In the genomic region with DNA sequence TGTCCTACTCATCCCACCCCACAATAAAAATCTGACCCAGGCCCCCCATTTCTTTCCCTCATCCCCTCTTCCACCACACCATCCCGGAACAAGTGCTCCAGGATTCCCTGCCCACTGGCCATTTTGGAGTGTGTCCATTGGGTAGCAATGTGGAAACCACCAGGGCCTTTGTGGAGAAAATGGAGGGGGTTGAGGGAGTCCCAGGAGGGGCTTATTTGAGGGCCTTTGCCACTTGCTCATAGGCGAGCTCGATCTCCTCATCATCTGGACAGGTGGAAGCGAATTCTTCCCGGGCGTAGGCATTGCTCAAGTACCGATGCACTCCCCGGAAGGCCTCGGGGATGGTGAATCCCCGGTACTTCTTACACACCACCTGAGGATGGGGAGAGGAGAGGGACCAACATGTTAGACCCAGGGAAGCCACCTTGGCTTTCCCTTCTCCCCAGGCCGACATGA, we compare ENCODE assay signal across 10 cellular contexts. TPM values are rescaled to one million over a fixed set of nuclear protein-coding genes. Genes with fewer than 3 reads are reported as not detected.
A peak's percentile ranks its signal among the peaks of the same experiment; 100 is the strongest.
DNase-seq lines count a peak whose midpoint lies in the region; ATAC-seq, FAIRE-seq and TF ChIP-seq lines count a peak whose summit lies in the region.
"Had no signal": no experiment of that assay in that cellular context is flagged by ENCODE, and none has a peak within 500 bp of the region (broad histone marks: within the 10 kb centered on the region; RNA-seq: fewer than 3 reads in every experiment).

No MANE protein-coding gene starts in this region.

- no peak for TF ChIP-seq EP300 in HepG2 (IDR thresholded peaks at IDR 0.05; ENCODE audit: low read depth in 2 of 2, low read length in 2 of 2)
- TF ChIP-seq EP300 in HepG2 (CRISPR knock-in tag; IDR thresholded peaks at IDR 0.05; ENCODE audit: borderline replicate concordance) = no peak

- peaks cover 24 to 42% of the 10 kb centered on the region in 2 experiments for H3K36me3 ChIP-seq in HepG2 (replicated peaks in 1 of 2; ENCODE audit: control insufficient read depth in 1 of 2, insufficient read depth in 2 of 2, low read length in 2 of 2)

- no TSS peak for BruUV-seq in HepG2 (replicated peaks; lab: Mats Ljungman, UMichigan)

- H3K4me2 ChIP-seq in HepG2 (ENCODE audit: low read depth, low read length) = 0 out of 2 replicates have a peak overlapping the region, but pooled peaks have one; percentile 86

- POLR2A ChIA-PET in activated CD4-positive, alpha-beta T cell treated with anti-CD3 and anti-CD28 coated beads for 36 hours (lab: Charles Lee) = no interaction called here
- POLR2A ChIA-PET in HepG2 (lab: Yijun Ruan, JAX) = interaction anchor here (0.6 to 11.3 kb wide), 18 partner anchors 8 to 221 kb away, joined by 3 to 279 read pairs (median 6); a partner anchor contains a TSS

- FAIRE-seq in HepG2 (lab: Jason Lieb, UNC) = peak; percentile 21

- H4K20me1 ChIP-seq in HepG2 (ENCODE audit: insufficient read depth, low read length) = peaks cover 33% of the 10 kb centered on the region; the same call in 1 of the 2 replicates

- peaks cover 48% of the 10 kb centered on the region for H3K36me3 Mint-ChIP-seq in activated CD4-positive, alpha-beta T cell treated with anti-CD3 and anti-CD28 coated beads for 36 hours (ENCODE audit: low read depth)
- H3K36me3 Mint-ChIP-seq in activated naive CD8-positive, alpha-beta T cell treated with anti-CD3 and anti-CD28 coated beads for 36 hours = peaks cover 42% of the 10 kb centered on the region

- H3K27me3 ChIP-seq in HepG2 (ENCODE audit: control insufficient read depth in 1 of 2, insufficient read depth in 2 of 2, low read length in 2 of 2) = no peaks in the 10 kb centered on the region; a peak in 1 of 5 replicates

- no peaks in the 10 kb centered on the region for H3K27me3 Mint-ChIP-seq in activated CD4-positive, alpha-beta T cell treated with anti-CD3 and anti-CD28 coated beads for 36 hours
- no peaks in the 10 kb centered on the region for H3K27me3 Mint-ChIP-seq in activated naive CD8-positive, alpha-beta T cell treated with anti-CD3 and anti-CD28 coated beads for 36 hours

- peak overlapping the region; percentile 69 for H3K4me3 Mint-ChIP-seq in activated CD4-positive, alpha-beta T cell treated with anti-CD3 and anti-CD28 coated beads for 36 hours
- peak overlapping the region; percentile 84 for H3K4me3 Mint-ChIP-seq in activated naive CD8-positive, alpha-beta T cell treated with anti-CD3 and anti-CD28 coated beads for 36 hours

- no peak overlapping the region; a peak in 1 of 6 replicates for H3K4me3 ChIP-seq in HepG2 (replicated peaks in 1 of 3; ENCODE audit: insufficient read depth in 1 of 3, low read depth in 2 of 3, low read length in 3 of 3)

- H2AFZ ChIP-seq in HepG2 (ENCODE audit: low read length) = no peak overlapping the region

- peaks cover 27% of the 10 kb centered on the region for H3K79me2 ChIP-seq in HepG2 (ENCODE audit: insufficient read depth, low read length)

- H3K4me1 ChIP-seq in HepG2 (ENCODE audit: insufficient read depth, low read length) = peaks cover 57% of the 10 kb centered on the region

- no peak for TF ChIP-seq RAD21 in HepG2 (CRISPR knock-in tag; IDR thresholded peaks at IDR 0.05)

- no peaks in the 10 kb centered on the region for H3K9me3 ChIP-seq in HepG2 (ENCODE audit: low read length)

- CTCF ChIA-PET in activated CD4-positive, alpha-beta T cell treated with anti-CD3 and anti-CD28 coated beads for 36 hours (lab: Charles Lee) = interaction anchor here (0.6 to 2.3 kb wide), 11 partner anchors 7 to 132 kb away, joined by 3 to 6 read pairs (median 3); a partner anchor contains a TSS
- CTCF ChIA-PET in HepG2 (lab: Yijun Ruan, JAX; ENCODE audit: low intra/inter-chr PET ratio, low total read pairs) = interaction anchor here (4.2 kb wide), 1 partner anchor 39 kb away, joined by 74 read pairs; no protein-coding TSS in a partner anchor

- DNase-seq in activated CD4-positive, alpha-beta T cell treated with anti-CD3 and anti-CD28 coated beads for 36 hours = no peak
- no peak for DNase-seq in activated CD4-positive, alpha-beta T cell treated with anti-CD3 and anti-CD28 coated beads for 4 hours
- DNase-seq in activated naive CD8-positive, alpha-beta T cell treated with anti-CD3 and anti-CD28 coated beads for 36 hours = no peak
- DNase-seq in HepG2 (ENCODE audit: low spot score) (no peak), substantia nigra (lab: John Stamatoyannopoulos, UW) (no peak)
- DNase-seq in effector CD8-positive, alpha-beta T cell (lab: John Stamatoyannopoulos, UW) = no peak
- DNase-seq: NCI-H2107 had no signal

- TF ChIP-seq POLR2A in HepG2 (IDR thresholded peaks at IDR 0.05; ENCODE audit: insufficient read depth in 1 of 2, low read depth in 2 of 2, low read length in 2 of 2) = no peak; a peak in 1 of 4 replicates

- no peaks in the 10 kb centered on the region for H3K9me3 Mint-ChIP-seq in activated CD4-positive, alpha-beta T cell treated with anti-CD3 and anti-CD28 coated beads for 36 hours (ENCODE audit: low read depth)
- H3K9me3 Mint-ChIP-seq in activated naive CD8-positive, alpha-beta T cell treated with anti-CD3 and anti-CD28 coated beads for 36 hours = no peaks in the 10 kb centered on the region

- H3K27ac ChIP-seq in HepG2 (ENCODE audit: extremely low read length, insufficient read depth, low read length) (peak overlapping the region; percentile 11), substantia nigra (ENCODE audit: low read depth, low read length, poor library complexity, severe bottlenecking) (peak overlapping the region; percentile 91)

- peaks cover 65% of the 10 kb centered on the region for H3K4me1 Mint-ChIP-seq in activated CD4-positive, alpha-beta T cell treated with anti-CD3 and anti-CD28 coated beads for 36 hours
- peaks cover 51% of the 10 kb centered on the region for H3K4me1 Mint-ChIP-seq in activated naive CD8-positive, alpha-beta T cell treated with anti-CD3 and anti-CD28 coated beads for 36 hours

- no peak overlapping the region for H3K27ac Mint-ChIP-seq in activated CD4-positive, alpha-beta T cell treated with anti-CD3 and anti-CD28 coated beads for 36 hours
- peak overlapping the region; percentile 13 for H3K27ac Mint-ChIP-seq in activated naive CD8-positive, alpha-beta T cell treated with anti-CD3 and anti-CD28 coated beads for 36 hours

- no peak for ATAC-seq in activated CD4-positive, alpha-beta T cell treated with anti-CD3 and anti-CD28 coated beads for 36 hours
- ATAC-seq in HepG2 = no peak
- ATAC-seq in HG03159 (IDR thresholded peaks at IDR 0.05; ENCODE audit: unreplicated experiment) = no peak
- no peak for ATAC-seq in GM19467 (IDR thresholded peaks at IDR 0.05; ENCODE audit: unreplicated experiment)

- in situ Hi-C loops in HepG2 (cut with HindIII; ENCODE audit: extremely low pct_ligation_motif_present, low pct_unique_long_range_greater_than_20kb) = loop anchor here (5.0 kb wide), 1 partner anchor 37 kb away; no protein-coding TSS in a partner anchor

- intact Hi-C loops in activated CD4-positive, alpha-beta T cell treated with anti-CD3 and anti-CD28 coated beads for 36 hours (cut with DNase I, micrococcal nuclease) = loop anchor here in 1 of 2 experiments (10.0 kb wide), 1 partner anchor 1474 kb away; a partner anchor contains a TSS
- intact Hi-C loops in HepG2 (cut with micrococcal nuclease; ENCODE audit: unreplicated experiment) = no loop called here

- no peak overlapping the region for H3K9ac ChIP-seq in HepG2 (ENCODE audit: insufficient read depth, low read depth, low read length)

- over 99% methylated on average over 10 of the region's 11 CpGs for WGBS in HepG2 (ENCODE audit: low lambda C conversion rate)

- TF ChIP-seq CTCF in HepG2 (CRISPR knock-in tag; IDR thresholded peaks at IDR 0.05) = no peak

RNA-seq across cellular contexts. Expression of a gene that starts 1.6 kb away (rescaled TPM):
- total RNA-seq in activated CD4-positive, alpha-beta T cell treated with anti-CD3 and anti-CD28 coated beads for 36 hours = 1 to 10 TPM; 4.4 to 5.6 TPM
- 1 to 10 TPM; 3.5 to 3.8 TPM for total RNA-seq in activated naive CD8-positive, alpha-beta T cell treated with anti-CD3 and anti-CD28 coated beads for 36 hours
- total RNA-seq in HepG2 (2016; rRNA removed; fragmentation: Illumina TruSeq; extraction: Trizol) = 14.4 and 16.4 TPM in 2 replicates
- total RNA-seq in HepG2 (2016; cell fraction: cytosol; rRNA removed; fragmentation: Illumina TruSeq; extraction: Trizol; ENCODE audit: low read depth) = 8.5 and 10.3 TPM in 2 replicates
- 14.2 and 17.0 TPM in 2 replicates for total RNA-seq in HepG2 (2016; cell fraction: insoluble cytoplasmic fraction; rRNA removed; fragmentation: Illumina TruSeq; extraction: Trizol)
- total RNA-seq in HepG2 (2016; cell fraction: membrane; rRNA removed; fragmentation: Illumina TruSeq; extraction: Trizol) = 10.5 and 14.6 TPM in 2 replicates
- total RNA-seq in HepG2 (2016; cell fraction: nucleus; rRNA removed; fragmentation: Illumina TruSeq; extraction: Trizol) = 6.9 and 9.4 TPM in 2 replicates
- polyA plus RNA-seq in HepG2 (2011; rRNA removed) = 21.1 and 21.9 TPM in 2 replicates
- 17.3 and 27.4 TPM in 2 replicates for polyA plus RNA-seq in HepG2 (2011; cell fraction: cytosol; rRNA removed)
- 76.2 and 86.7 TPM in 2 replicates for polyA plus RNA-seq in HepG2 (2011; cell fraction: nucleus; rRNA removed)
- polyA plus RNA-seq in HepG2 (2012) = 12.9 and 21.1 TPM in 2 replicates
- 7.1 and 9.5 TPM in 2 replicates for polyA plus RNA-seq in HepG2 (2016; cell fraction: cytosol; fragmentation: Illumina TruSeq; extraction: Trizol; ENCODE audit: low read depth)
- polyA plus RNA-seq in HepG2 (2016; cell fraction: insoluble cytoplasmic fraction; fragmentation: Illumina TruSeq; extraction: Trizol; ENCODE audit: low read depth) = 12.9 and 17.0 TPM in 2 replicates
- polyA plus RNA-seq in HepG2 (2016; cell fraction: membrane; fragmentation: Illumina TruSeq; extraction: Trizol; ENCODE audit: low read depth) = 9.7 and 13.0 TPM in 2 replicates
- polyA plus RNA-seq in HepG2 (2016; cell fraction: nucleus; fragmentation: Illumina TruSeq; extraction: Trizol; ENCODE audit: insufficient read depth, low read depth) = 21.1 and 21.5 TPM in 2 replicates
- 8.4 and 17.2 TPM in 2 replicates for polyA minus RNA-seq in HepG2 (2011; rRNA and poly(A)+ RNA removed; ENCODE audit: low replicate concordance)
- polyA minus RNA-seq in HepG2 (2011; cell fraction: cytosol; rRNA and poly(A)+ RNA removed) = 5.3 and 6.9 TPM in 2 replicates
- 10.2 and 10.7 TPM in 2 replicates for polyA minus RNA-seq in HepG2 (2011; cell fraction: nucleus; rRNA and poly(A)+ RNA removed)

RNA-seq across cellular contexts. Expression of a gene that starts 5.7 kb away (rescaled TPM):
- total RNA-seq in activated CD4-positive, alpha-beta T cell treated with anti-CD3 and anti-CD28 coated beads for 36 hours = 100 to 1,000 TPM; 357 to 438 TPM
- total RNA-seq in activated naive CD8-positive, alpha-beta T cell treated with anti-CD3 and anti-CD28 coated beads for 36 hours = 100 to 1,000 TPM; 328 to 329 TPM
- total RNA-seq in HepG2 (2016; rRNA removed; fragmentation: Illumina TruSeq; extraction: Trizol) = 445 and 602 TPM in 2 replicates
- total RNA-seq in HepG2 (2016; cell fraction: cytosol; rRNA removed; fragmentation: Illumina TruSeq; extraction: Trizol; ENCODE audit: low read depth) = 267 and 295 TPM in 2 replicates
- total RNA-seq in HepG2 (2016; cell fraction: insoluble cytoplasmic fraction; rRNA removed; fragmentation: Illumina TruSeq; extraction: Trizol) = 442 and 617 TPM in 2 replicates
- 333 and 368 TPM in 2 replicates for total RNA-seq in HepG2 (2016; cell fraction: membrane; rRNA removed; fragmentation: Illumina TruSeq; extraction: Trizol)
- total RNA-seq in HepG2 (2016; cell fraction: nucleus; rRNA removed; fragmentation: Illumina TruSeq; extraction: Trizol) = 383 and 410 TPM in 2 replicates
- 891 and 997 TPM in 2 replicates for polyA plus RNA-seq in HepG2 (2011; rRNA removed)
- 1,063 and 1,114 TPM in 2 replicates for polyA plus RNA-seq in HepG2 (2011; cell fraction: cytosol; rRNA removed)
- polyA plus RNA-seq in HepG2 (2011; cell fraction: nucleus; rRNA removed) = 243 and 309 TPM in 2 replicates
- 684 and 693 TPM in 2 replicates for polyA plus RNA-seq in HepG2 (2012)
- polyA plus RNA-seq in HepG2 (2016; cell fraction: cytosol; fragmentation: Illumina TruSeq; extraction: Trizol; ENCODE audit: low read depth) = 249 and 300 TPM in 2 replicates
- polyA plus RNA-seq in HepG2 (2016; cell fraction: insoluble cytoplasmic fraction; fragmentation: Illumina TruSeq; extraction: Trizol; ENCODE audit: low read depth) = 415 and 433 TPM in 2 replicates
- polyA plus RNA-seq in HepG2 (2016; cell fraction: membrane; fragmentation: Illumina TruSeq; extraction: Trizol; ENCODE audit: low read depth) = 263 and 301 TPM in 2 replicates
- 609 and 612 TPM in 2 replicates for polyA plus RNA-seq in HepG2 (2016; cell fraction: nucleus; fragmentation: Illumina TruSeq; extraction: Trizol; ENCODE audit: insufficient read depth, low read depth)
- polyA minus RNA-seq in HepG2 (2011; rRNA and poly(A)+ RNA removed; ENCODE audit: low replicate concordance) = 509 and 745 TPM in 2 replicates
- 299 and 375 TPM in 2 replicates for polyA minus RNA-seq in HepG2 (2011; cell fraction: cytosol; rRNA and poly(A)+ RNA removed)
- polyA minus RNA-seq in HepG2 (2011; cell fraction: nucleus; rRNA and poly(A)+ RNA removed) = 119 and 176 TPM in 2 replicates

RNA-seq across cellular contexts. Expression of a gene that starts 7.5 kb away (rescaled TPM):
- total RNA-seq in activated CD4-positive, alpha-beta T cell treated with anti-CD3 and anti-CD28 coated beads for 36 hours = not detected
- under 1 TPM; 0.16 to 0.56 TPM for total RNA-seq in activated naive CD8-positive, alpha-beta T cell treated with anti-CD3 and anti-CD28 coated beads for 36 hours
- not detected in 2 replicates for total RNA-seq in HepG2 (2016; rRNA removed; fragmentation: Illumina TruSeq; extraction: Trizol)
- not detected in 2 replicates for total RNA-seq in HepG2 (2016; cell fraction: cytosol; rRNA removed; fragmentation: Illumina TruSeq; extraction: Trizol; ENCODE audit: low read depth)
- total RNA-seq in HepG2 (2016; cell fraction: insoluble cytoplasmic fraction; rRNA removed; fragmentation: Illumina TruSeq; extraction: Trizol) = not detected in 2 replicates
- not detected in 2 replicates for total RNA-seq in HepG2 (2016; cell fraction: membrane; rRNA removed; fragmentation: Illumina TruSeq; extraction: Trizol)
- not detected in 2 replicates for total RNA-seq in HepG2 (2016; cell fraction: nucleus; rRNA removed; fragmentation: Illumina TruSeq; extraction: Trizol)
- not detected in 2 replicates for polyA plus RNA-seq in HepG2 (2011; rRNA removed)
- polyA plus RNA-seq in HepG2 (2011; cell fraction: cytosol; rRNA removed) = not detected in 2 replicates
- polyA plus RNA-seq in HepG2 (2011; cell fraction: nucleus; rRNA removed) = not detected in 2 replicates
- polyA plus RNA-seq in HepG2 (2012) = 0.08 and 0.15 TPM in 2 replicates
- not detected in 2 replicates for polyA plus RNA-seq in HepG2 (2016; cell fraction: cytosol; fragmentation: Illumina TruSeq; extraction: Trizol; ENCODE audit: low read depth)
- polyA plus RNA-seq in HepG2 (2016; cell fraction: insoluble cytoplasmic fraction; fragmentation: Illumina TruSeq; extraction: Trizol; ENCODE audit: low read depth) = not detected in 2 replicates
- polyA plus RNA-seq in HepG2 (2016; cell fraction: membrane; fragmentation: Illumina TruSeq; extraction: Trizol; ENCODE audit: low read depth) = not detected in 2 replicates
- polyA plus RNA-seq in HepG2 (2016; cell fraction: nucleus; fragmentation: Illumina TruSeq; extraction: Trizol; ENCODE audit: insufficient read depth, low read depth) = not detected in 2 replicates
- polyA minus RNA-seq in HepG2 (2011; rRNA and poly(A)+ RNA removed; ENCODE audit: low replicate concordance) = not detected in 2 replicates
- polyA minus RNA-seq in HepG2 (2011; cell fraction: cytosol; rRNA and poly(A)+ RNA removed) = not detected in 2 replicates
- polyA minus RNA-seq in HepG2 (2011; cell fraction: nucleus; rRNA and poly(A)+ RNA removed) = not detected in 2 replicates

RNA-seq across cellular contexts. Expression of a gene that starts 9.1 kb away (rescaled TPM):
- total RNA-seq in activated CD4-positive, alpha-beta T cell treated with anti-CD3 and anti-CD28 coated beads for 36 hours = not detected
- total RNA-seq in activated naive CD8-positive, alpha-beta T cell treated with anti-CD3 and anti-CD28 coated beads for 36 hours = not detected
- not detected in 2 replicates for total RNA-seq in HepG2 (2016; rRNA removed; fragmentation: Illumina TruSeq; extraction: Trizol)
- not detected in 2 replicates for total RNA-seq in HepG2 (2016; cell fraction: cytosol; rRNA removed; fragmentation: Illumina TruSeq; extraction: Trizol; ENCODE audit: low read depth)
- not detected in 2 replicates for total RNA-seq in HepG2 (2016; cell fraction: insoluble cytoplasmic fraction; rRNA removed; fragmentation: Illumina TruSeq; extraction: Trizol)
- total RNA-seq in HepG2 (2016; cell fraction: membrane; rRNA removed; fragmentation: Illumina TruSeq; extraction: Trizol) = not detected in 2 replicates
- not detected in 2 replicates for total RNA-seq in HepG2 (2016; cell fraction: nucleus; rRNA removed; fragmentation: Illumina TruSeq; extraction: Trizol)
- polyA plus RNA-seq in HepG2 (2011; rRNA removed) = 0.15 and 0.21 TPM in 2 replicates
- 0.13 TPM in 1 of 2 replicates, not detected in the other for polyA plus RNA-seq in HepG2 (2011; cell fraction: cytosol; rRNA removed)
- 0.42 and 0.76 TPM in 2 replicates for polyA plus RNA-seq in HepG2 (2011; cell fraction: nucleus; rRNA removed)
- 0.31 TPM in 1 of 2 replicates, not detected in the other for polyA plus RNA-seq in HepG2 (2012)
- polyA plus RNA-seq in HepG2 (2016; cell fraction: cytosol; fragmentation: Illumina TruSeq; extraction: Trizol; ENCODE audit: low read depth) = not detected in 2 replicates
- polyA plus RNA-seq in HepG2 (2016; cell fraction: insoluble cytoplasmic fraction; fragmentation: Illumina TruSeq; extraction: Trizol; ENCODE audit: low read depth) = not detected in 2 replicates
- not detected in 2 replicates for polyA plus RNA-seq in HepG2 (2016; cell fraction: membrane; fragmentation: Illumina TruSeq; extraction: Trizol; ENCODE audit: low read depth)
- 0.72 TPM in 1 of 2 replicates, not detected in the other for polyA plus RNA-seq in HepG2 (2016; cell fraction: nucleus; fragmentation: Illumina TruSeq; extraction: Trizol; ENCODE audit: insufficient read depth, low read depth)
- 0.28 TPM in 1 of 2 replicates, not detected in the other for polyA minus RNA-seq in HepG2 (2011; rRNA and poly(A)+ RNA removed; ENCODE audit: low replicate concordance)
- polyA minus RNA-seq in HepG2 (2011; cell fraction: cytosol; rRNA and poly(A)+ RNA removed) = not detected in 2 replicates
- not detected in 2 replicates for polyA minus RNA-seq in HepG2 (2011; cell fraction: nucleus; rRNA and poly(A)+ RNA removed)
- total RNA-seq: mucosa of gallbladder had no signal

RNA-seq across cellular contexts. Expression of a gene that starts 9.1 kb away (rescaled TPM):
- total RNA-seq in activated CD4-positive, alpha-beta T cell treated with anti-CD3 and anti-CD28 coated beads for 36 hours = 100 to 1,000 TPM in 1 of 2 experiments, 10 to 100 TPM in 1; 92.1 to 126 TPM
- 10 to 100 TPM; 48.1 to 53.4 TPM for total RNA-seq in activated naive CD8-positive, alpha-beta T cell treated with anti-CD3 and anti-CD28 coated beads for 36 hours
- 2.5 and 10.2 TPM in 2 replicates for total RNA-seq in HepG2 (2016; rRNA removed; fragmentation: Illumina TruSeq; extraction: Trizol)
- 6.2 and 9.7 TPM in 2 replicates for total RNA-seq in HepG2 (2016; cell fraction: cytosol; rRNA removed; fragmentation: Illumina TruSeq; extraction: Trizol; ENCODE audit: low read depth)
- total RNA-seq in HepG2 (2016; cell fraction: insoluble cytoplasmic fraction; rRNA removed; fragmentation: Illumina TruSeq; extraction: Trizol) = 3.6 and 10.0 TPM in 2 replicates
- total RNA-seq in HepG2 (2016; cell fraction: membrane; rRNA removed; fragmentation: Illumina TruSeq; extraction: Trizol) = 3.8 and 4.3 TPM in 2 replicates
- total RNA-seq in HepG2 (2016; cell fraction: nucleus; rRNA removed; fragmentation: Illumina TruSeq; extraction: Trizol) = 23.2 and 28.8 TPM in 2 replicates
- polyA plus RNA-seq in HepG2 (2011; rRNA removed) = 28.3 and 38.7 TPM in 2 replicates
- 6.2 and 7.0 TPM in 2 replicates for polyA plus RNA-seq in HepG2 (2011; cell fraction: cytosol; rRNA removed)
- 221 and 280 TPM in 2 replicates for polyA plus RNA-seq in HepG2 (2011; cell fraction: nucleus; rRNA removed)
- polyA plus RNA-seq in HepG2 (2012) = 18.8 and 19.5 TPM in 2 replicates
- polyA plus RNA-seq in HepG2 (2016; cell fraction: cytosol; fragmentation: Illumina TruSeq; extraction: Trizol; ENCODE audit: low read depth) = 0.90 and 1.3 TPM in 2 replicates
- 2.9 and 3.2 TPM in 2 replicates for polyA plus RNA-seq in HepG2 (2016; cell fraction: insoluble cytoplasmic fraction; fragmentation: Illumina TruSeq; extraction: Trizol; ENCODE audit: low read depth)
- 1.5 and 2.2 TPM in 2 replicates for polyA plus RNA-seq in HepG2 (2016; cell fraction: membrane; fragmentation: Illumina TruSeq; extraction: Trizol; ENCODE audit: low read depth)
- 76.6 and 77.9 TPM in 2 replicates for polyA plus RNA-seq in HepG2 (2016; cell fraction: nucleus; fragmentation: Illumina TruSeq; extraction: Trizol; ENCODE audit: insufficient read depth, low read depth)
- 32.0 and 34.5 TPM in 2 replicates for polyA minus RNA-seq in HepG2 (2011; rRNA and poly(A)+ RNA removed; ENCODE audit: low replicate concordance)
- 3.9 and 5.5 TPM in 2 replicates for polyA minus RNA-seq in HepG2 (2011; cell fraction: cytosol; rRNA and poly(A)+ RNA removed)
- polyA minus RNA-seq in HepG2 (2011; cell fraction: nucleus; rRNA and poly(A)+ RNA removed) = 84.3 and 91.3 TPM in 2 replicates
